In the genomic region with DNA sequence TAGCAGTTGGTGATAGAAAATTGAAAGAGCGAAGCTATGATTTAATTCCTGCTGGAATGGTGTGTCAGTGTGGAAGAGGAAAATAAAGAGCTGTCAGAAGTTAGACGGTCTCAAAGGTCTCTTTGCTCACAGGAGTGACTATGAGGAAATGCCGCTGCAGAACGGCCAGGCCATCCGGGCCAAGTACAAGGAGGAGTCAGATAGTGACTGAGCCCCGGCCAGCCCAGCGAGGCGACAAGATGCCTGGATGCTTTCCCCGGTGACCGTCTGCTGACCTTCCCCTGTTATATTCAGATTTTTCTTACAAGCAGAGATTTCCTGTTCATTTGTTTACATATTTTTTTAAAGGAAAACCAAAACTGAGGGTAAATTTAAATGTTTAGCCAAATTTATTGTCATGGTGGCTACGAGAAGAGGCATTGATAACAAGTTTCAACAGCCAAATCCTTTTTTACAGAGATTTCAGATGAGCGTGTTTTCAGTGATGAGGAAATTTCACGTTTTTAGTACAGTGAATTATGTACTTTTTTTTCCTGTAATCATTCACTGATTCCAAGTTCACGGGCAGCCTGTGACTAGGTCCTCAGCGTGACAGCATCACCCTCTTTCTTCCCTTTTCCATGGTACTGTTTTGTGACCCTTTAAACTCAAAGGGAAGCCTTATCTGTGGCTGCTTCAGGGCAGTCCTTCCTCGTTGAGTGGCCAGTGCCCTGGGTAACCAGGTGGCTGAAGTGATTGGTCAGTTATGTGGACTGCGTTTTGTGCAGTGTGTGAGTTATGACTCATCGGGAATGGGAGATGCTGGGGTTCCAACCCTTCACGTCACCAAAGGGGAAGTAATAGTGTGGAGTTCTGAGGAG, we compare ENCODE assay signal across 9 cellular contexts. TPM values are rescaled to one million over a fixed set of nuclear protein-coding genes. Genes with fewer than 3 reads are reported as not detected.
DNase-seq lines count a peak whose midpoint lies in the region; FAIRE-seq and TF ChIP-seq lines count a peak whose summit lies in the region.
"Had no signal": no experiment of that assay in that cellular context is flagged by ENCODE, and none has a peak within 500 bp of the region (broad histone marks: within the 10 kb centered on the region; RNA-seq: fewer than 3 reads in every experiment).

No MANE protein-coding gene starts in this region.

- dilution Hi-C loops in endothelial cell of umbilical vein (cut with MboI; ENCODE audit: extremely low pct_ligation_motif_present, low sequenced_read_pairs), result no loop called here

- peak overlapping the region; percentile 90 for H3K27ac ChIP-seq in endothelial cell of umbilical vein (ENCODE audit: insufficient read depth, low read depth, low read length)

- DNase-seq in CD1c-positive myeloid dendritic cell (ENCODE audit: extremely low spot score), result peak; percentile 78
- DNase-seq in RPMI7951 (ENCODE audit: low read depth), result peak; percentile 80
- DNase-seq in endothelial cell of umbilical vein (ENCODE audit: low read depth, low spot score), result peak; percentile 97
- DNase-seq in myocyte (ENCODE audit: low read depth), result peak; percentile 77
- DNase-seq in GM10248 (ENCODE audit: extremely low spot score), result no peak
- DNase-seq in GM20000 (ENCODE audit: low spot score), result no peak
- DNase-seq in SK-N-DZ (ENCODE audit: low spot score), result no peak
- no peak for DNase-seq in stimulated activated CD4-positive, alpha-beta T cell treated with anti-CD3 and anti-CD28 coated beads, Interleukin-15, amount 100 ng/mL, for 24 hours

- no peaks in the 10 kb centered on the region for H4K20me1 ChIP-seq in endothelial cell of umbilical vein (replicated peaks; ENCODE audit: control insufficient read depth, extremely low read depth, insufficient read depth, low read length)

- peak; percentile 100 for FAIRE-seq in endothelial cell of umbilical vein (lab: Jason Lieb, UNC)
- FAIRE-seq: GM12878 had no signal

- H3K9ac ChIP-seq in endothelial cell of umbilical vein (replicated peaks; ENCODE audit: extremely low read depth, insufficient read depth, low read length), result peak overlapping the region; percentile 41

- peaks cover 27% of the 10 kb centered on the region for H3K4me1 ChIP-seq in endothelial cell of umbilical vein (ENCODE audit: control insufficient read depth, extremely low read depth, insufficient read depth, low read length)

- H2AFZ ChIP-seq in endothelial cell of umbilical vein (ENCODE audit: low read depth, low read length), result no peak overlapping the region

- peak; percentile 45 for TF ChIP-seq POLR2A in endothelial cell of umbilical vein (IDR thresholded peaks at IDR 0.05; ENCODE audit: low read depth, low read length)

- no peak for TF ChIP-seq CTCF in endothelial cell of umbilical vein (IDR thresholded peaks at IDR 0.05; ENCODE audit: extremely low read depth in 1 of 2, insufficient read depth in 1 of 2, low read depth in 1 of 2, low read length in 2 of 2)
- TF ChIP-seq CTCF in GM10248 (IDR thresholded peaks at IDR 0.05; ENCODE audit: control extremely low read depth, extremely low read depth, low read depth, missing control alignments), result no peak
- TF ChIP-seq CTCF in GM20000 (IDR thresholded peaks at IDR 0.05; ENCODE audit: extremely low read depth, missing control alignments), result no peak

- H3K9me3 ChIP-seq in endothelial cell of umbilical vein (replicated peaks; ENCODE audit: control insufficient read depth, insufficient read depth, low read length), result no peaks in the 10 kb centered on the region

- no peaks in the 10 kb centered on the region for H3K79me2 ChIP-seq in endothelial cell of umbilical vein (ENCODE audit: control insufficient read depth, insufficient read depth, low read length)

- intact Hi-C loops in endothelial cell of umbilical vein (cut with micrococcal nuclease), result loop anchor here (1.0 to 5.0 kb wide), 2 partner anchors 12 to 225 kb away; a partner anchor contains a TSS

- BruUV-seq in endothelial cell of umbilical vein (replicated peaks; lab: Mats Ljungman, UMichigan), result TSS peak; percentile 18

- peak overlapping the region; percentile 54 for H3K4me2 ChIP-seq in endothelial cell of umbilical vein (ENCODE audit: insufficient read depth, low read length)

- no peaks in the 10 kb centered on the region for H3K9me1 ChIP-seq in endothelial cell of umbilical vein (replicated peaks; ENCODE audit: control insufficient read depth, extremely low read depth, insufficient read depth, low read length)

- peak overlapping the region in 1 of 3 experiments; percentile 25 for H3K4me3 ChIP-seq in endothelial cell of umbilical vein (replicated peaks in 1 of 3; ENCODE audit: insufficient read depth in 1 of 3, low read depth in 1 of 3, low read length in 3 of 3)
- H3K4me3 ChIP-seq: GM12878 had no signal

- H3K36me3 ChIP-seq in endothelial cell of umbilical vein (ENCODE audit: control insufficient read depth in 2 of 2, extremely low read depth in 1 of 2, insufficient read depth in 2 of 2, low read length in 2 of 2), result peaks cover 10 to 22% of the 10 kb centered on the region in 2 experiments

- H3K27me3 ChIP-seq in endothelial cell of umbilical vein (ENCODE audit: control insufficient read depth in 2 of 2, insufficient read depth in 2 of 2, low read length in 2 of 2), result no peaks in the 10 kb centered on the region

- POLR2A ChIA-PET in endothelial cell of umbilical vein (lab: Charles Lee), result no interaction called here
- POLR2A ChIA-PET in GM10248 (lab: Yijun Ruan, JAX), result no interaction called here

- CTCF ChIA-PET in endothelial cell of umbilical vein (lab: Charles Lee), result interaction anchor here (0.6 to 2.8 kb wide), 7 partner anchors 10 to 418 kb away, joined by 3 to 16 read pairs (median 3); no protein-coding TSS in a partner anchor
- CTCF ChIA-PET in GM10248 (lab: Yijun Ruan, JAX), result interaction anchor here (1.0 kb wide), 1 partner anchor 28 kb away, joined by 5 read pairs; no protein-coding TSS in a partner anchor

TF ChIP-seq in endothelial cell of umbilical vein, 7 proteins besides CTCF, POLR2A, EP300 and RAD21:
- TF ChIP-seq, protein P1, sequence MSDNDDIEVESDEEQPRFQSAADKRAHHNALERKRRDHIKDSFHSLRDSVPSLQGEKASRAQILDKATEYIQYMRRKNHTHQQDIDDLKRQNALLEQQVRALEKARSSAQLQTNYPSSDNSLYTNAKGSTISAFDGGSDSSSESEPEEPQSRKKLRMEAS (IDR thresholded peaks at IDR 0.05; ENCODE audit: insufficient read depth, insufficient read length), result no peak
- TF ChIP-seq JUN (IDR thresholded peaks at IDR 0.05; ENCODE audit: borderline replicate concordance, insufficient read depth, insufficient read length, low read depth) (peak; percentile 92), POLR2AphosphoS5 (IDR thresholded peaks at IDR 0.05; ENCODE audit: insufficient read depth, low read depth, low read length) (peak; percentile 59), FOS (IDR thresholded peaks at IDR 0.05; ENCODE audit: borderline replicate concordance, insufficient read depth, low read length) (peak; percentile 95), GATA2 (IDR thresholded peaks at IDR 0.05; ENCODE audit: insufficient read depth, insufficient read length, low read depth, low read length) (peak; percentile 60), EZH2 (IDR thresholded peaks at IDR 0.05; ENCODE audit: borderline replicate concordance, low read depth, low read length, severe bottlenecking) (no peak), MYC (IDR thresholded peaks at IDR 0.05; ENCODE audit: low read depth, low read length) (no peak)

RNA-seq across cellular contexts. Expression of a gene that starts 12.6 kb away (rescaled TPM):
- total RNA-seq in RPMI7951 (2014; rRNA removed; shearing (Covaris generic)), result 163 and 195 TPM in 2 replicates
- total RNA-seq in endothelial cell of umbilical vein, result 162 TPM in 2 replicates
- polyA plus RNA-seq in endothelial cell of umbilical vein, result 267 and 300 TPM in 2 replicates
- polyA plus RNA-seq in endothelial cell of umbilical vein (2011; cell fraction: cytosol; rRNA removed), result 289 and 303 TPM in 2 replicates
- 146 and 154 TPM in 2 replicates for polyA plus RNA-seq in endothelial cell of umbilical vein (2011; cell fraction: nucleus; rRNA removed)
- polyA plus RNA-seq in endothelial cell of umbilical vein (2012), result 312 and 357 TPM in 2 replicates
- polyA minus RNA-seq in endothelial cell of umbilical vein, result 129 and 139 TPM in 2 replicates
- 25.2 TPM for polyA minus RNA-seq in endothelial cell of umbilical vein (2011; cell fraction: cytosol; rRNA and poly(A)+ RNA removed)
- polyA minus RNA-seq in endothelial cell of umbilical vein (2011; cell fraction: nucleus; rRNA and poly(A)+ RNA removed), result 23.7 and 37.8 TPM in 2 replicates
- total RNA-seq in myocyte, result 57.3 and 84.8 TPM in 2 replicates
- 238 TPM for polyA plus RNA-seq in myocyte (2012)
- polyA plus RNA-seq in SK-N-DZ (2014; cell fraction: cytosol; rRNA removed), result 333 and 438 TPM in 2 replicates
- 295 and 313 TPM in 2 replicates for polyA plus RNA-seq in SK-N-DZ (2014; cell fraction: nucleus; rRNA removed)

RNA-seq across cellular contexts. Expression of a gene that starts 17.9 kb away (rescaled TPM):
- total RNA-seq in RPMI7951 (2014; rRNA removed; shearing (Covaris generic)), result 4.1 and 6.2 TPM in 2 replicates
- 0.74 and 0.77 TPM in 2 replicates for total RNA-seq in endothelial cell of umbilical vein
- 0.46 and 0.59 TPM in 2 replicates for polyA plus RNA-seq in endothelial cell of umbilical vein
- polyA plus RNA-seq in endothelial cell of umbilical vein (2011; cell fraction: cytosol; rRNA removed), result 0.61 and 0.66 TPM in 2 replicates
- 0.63 and 0.97 TPM in 2 replicates for polyA plus RNA-seq in endothelial cell of umbilical vein (2011; cell fraction: nucleus; rRNA removed)
- 0.82 and 1.1 TPM in 2 replicates for polyA plus RNA-seq in endothelial cell of umbilical vein (2012)
- 0.23 and 0.58 TPM in 2 replicates for polyA minus RNA-seq in endothelial cell of umbilical vein
- 0.41 TPM for polyA minus RNA-seq in endothelial cell of umbilical vein (2011; cell fraction: cytosol; rRNA and poly(A)+ RNA removed)
- polyA minus RNA-seq in endothelial cell of umbilical vein (2011; cell fraction: nucleus; rRNA and poly(A)+ RNA removed), result 0.24 and 0.29 TPM in 2 replicates
- total RNA-seq in myocyte, result 6.9 and 7.1 TPM in 2 replicates
- 2.0 TPM for polyA plus RNA-seq in myocyte (2012)
- polyA plus RNA-seq in SK-N-DZ (2014; cell fraction: cytosol; rRNA removed), result 3.3 and 6.0 TPM in 2 replicates
- polyA plus RNA-seq in SK-N-DZ (2014; cell fraction: nucleus; rRNA removed), result 3.2 and 6.0 TPM in 2 replicates

Comparison
In these comparisons a context has a peak if more than half of its experiments do, and no peak if none do; other contexts are left out.
1. DNase-seq: peak in CD1c-positive myeloid dendritic cell (single experiment), RPMI7951 (single experiment), endothelial cell of umbilical vein (single experiment) and myocyte (single experiment); none in GM10248 (single experiment), GM20000 (single experiment), SK-N-DZ (single experiment) and stimulated activated CD4-positive, alpha-beta T cell treated with anti-CD3 and anti-CD28 coated beads, Interleukin-15, amount 100 ng/mL, for 24 hours (single experiment).